In the genomic region with DNA sequence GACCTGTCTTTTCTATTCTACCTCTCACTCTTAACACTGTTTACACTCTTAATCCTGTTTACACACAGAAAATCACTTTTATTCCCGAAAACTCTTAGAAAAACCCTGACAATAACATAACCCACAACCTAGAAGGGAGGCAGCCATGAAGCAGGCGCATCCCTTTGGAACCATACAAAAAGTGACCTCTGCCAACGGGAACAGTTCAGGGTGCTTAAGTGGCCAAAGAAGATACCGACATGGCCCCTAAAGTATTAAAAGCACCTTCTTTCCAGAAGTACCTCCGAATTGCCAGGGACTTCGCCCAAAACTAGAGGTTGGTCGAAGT, we compare ENCODE assay signal across 7 cellular contexts. TPM values are rescaled to one million over a fixed set of nuclear protein-coding genes. Genes with fewer than 3 reads are reported as not detected.
DNase-seq lines count a peak whose midpoint lies in the region; ATAC-seq and TF ChIP-seq lines count a peak whose summit lies in the region.

No MANE protein-coding gene starts in this region.

- no peak for DNase-seq in SK-N-SH
- DNase-seq in fibroblast of the aortic adventitia (ENCODE audit: low read depth) = no peak
- DNase-seq in kidney glomerular epithelial cell (lab: John Stamatoyannopoulos, UW) = no peak
- DNase-seq in SIG-M5 (lab: John Stamatoyannopoulos, UW) = no peak

- CTCF ChIA-PET in SK-N-SH (lab: Yijun Ruan, JAX) = no interaction called here

- no peaks in the 10 kb centered on the region for H3K9me2 ChIP-seq in SK-N-SH

- H3K4me1 ChIP-seq in SK-N-SH (ENCODE audit: control insufficient read depth in 1 of 2, insufficient read depth in 2 of 2, low read depth in 1 of 2, low read length in 1 of 2) = peaks cover 0 to 3% of the 10 kb centered on the region in 2 experiments; a peak in 2 of 4 replicates
- H3K4me1 ChIP-seq in rectal smooth muscle tissue (ENCODE audit: control insufficient read depth, insufficient read depth, low read length) = peaks cover 7% of the 10 kb centered on the region

- POLR2A ChIA-PET in SK-N-SH (lab: Yijun Ruan, JAX) = no interaction called here

- peaks cover 74% of the 10 kb centered on the region for H3K79me2 ChIP-seq in SK-N-SH (ENCODE audit: insufficient read depth)

- peak overlapping the region; percentile 94 for H3K4me2 ChIP-seq in SK-N-SH

- H3K27ac ChIP-seq in SK-N-SH (ENCODE audit: low read depth in 2 of 2, low read length in 1 of 2) (peak overlapping the region; percentile 48 to 71), rectal smooth muscle tissue (ENCODE audit: low read depth, low read length) (peak overlapping the region; percentile 76)

- no peaks in the 10 kb centered on the region for H3K27me3 ChIP-seq in SK-N-SH (ENCODE audit: insufficient read depth)
- no peaks in the 10 kb centered on the region for H3K27me3 ChIP-seq in rectal smooth muscle tissue (ENCODE audit: control insufficient read depth, insufficient read depth, low read length)

- H3K4me3 ChIP-seq in SK-N-SH (ENCODE audit: low read depth in 2 of 2, low read length in 1 of 2) (peak overlapping the region; percentile 94 to 95), fibroblast of the aortic adventitia (ENCODE audit: low read depth, low read length) (peak overlapping the region; percentile 83), rectal smooth muscle tissue (ENCODE audit: low read length) (peak overlapping the region; percentile 86)

- WGBS in SK-N-SH (ENCODE audit: low lambda C conversion rate) = 1% methylated on average over 7 of the region's 7 CpGs

- H3K9ac ChIP-seq in SK-N-SH (peak overlapping the region; percentile 85), rectal smooth muscle tissue (ENCODE audit: low read length) (peak overlapping the region; percentile 78)

- H4K20me1 ChIP-seq in SK-N-SH (ENCODE audit: insufficient read depth) = no peaks in the 10 kb centered on the region

- no peak for TF ChIP-seq EP300 in SK-N-SH (IDR thresholded peaks at IDR 0.05; ENCODE audit: borderline replicate concordance in 1 of 2, low read depth in 1 of 2, low read length in 1 of 2)

- no peaks in the 10 kb centered on the region; the same call in 1 of the 2 replicates for H3K9me3 ChIP-seq in SK-N-SH

- peak; percentile 10 for ATAC-seq in GM18909 (IDR thresholded peaks at IDR 0.05; ENCODE audit: poor library complexity, unreplicated experiment)
- peak; percentile 3 for ATAC-seq in HG02798 (IDR thresholded peaks at IDR 0.05; ENCODE audit: poor library complexity, unreplicated experiment)

- no peak for TF ChIP-seq CTCF in SK-N-SH (IDR thresholded peaks at IDR 0.05)
- TF ChIP-seq CTCF in fibroblast of the aortic adventitia (IDR thresholded peaks at IDR 0.05; ENCODE audit: insufficient read depth, low read length) = no peak

- peak overlapping the region; percentile 96 for H2AFZ ChIP-seq in SK-N-SH (ENCODE audit: low read depth)

- peaks cover 8% of the 10 kb centered on the region for H3F3A ChIP-seq in SK-N-SH (replicated peaks; ENCODE audit: insufficient read depth)

- H3K36me3 ChIP-seq in SK-N-SH (replicated peaks in 1 of 2; ENCODE audit: control insufficient read depth in 1 of 2, insufficient read depth in 2 of 2, low read length in 1 of 2) = peaks cover 13 to 14% of the 10 kb centered on the region in 2 experiments
- H3K36me3 ChIP-seq in rectal smooth muscle tissue (ENCODE audit: control insufficient read depth, insufficient read depth, low read length) = peaks cover 3% of the 10 kb centered on the region

- TF ChIP-seq RAD21 in SK-N-SH (IDR thresholded peaks at IDR 0.05; ENCODE audit: low read length) = no peak

TF ChIP-seq in SK-N-SH, 30 proteins besides CTCF, POLR2A, EP300 and RAD21:
- TF ChIP-seq TCF12 (IDR thresholded peaks at IDR 0.05) (no peak), ELF1 (IDR thresholded peaks at IDR 0.05) (no peak), FOXJ3 (CRISPR knock-in tag; IDR thresholded peaks at IDR 0.05) (no peak), MXI1 (IDR thresholded peaks at IDR 0.05; ENCODE audit: low read depth, low read length) (no peak), RCOR1 (IDR thresholded peaks at IDR 0.05; ENCODE audit: low read length) (no peak), GATA2 (CRISPR knock-in tag; IDR thresholded peaks at IDR 0.05) (no peak)
- TF ChIP-seq, protein P1, sequence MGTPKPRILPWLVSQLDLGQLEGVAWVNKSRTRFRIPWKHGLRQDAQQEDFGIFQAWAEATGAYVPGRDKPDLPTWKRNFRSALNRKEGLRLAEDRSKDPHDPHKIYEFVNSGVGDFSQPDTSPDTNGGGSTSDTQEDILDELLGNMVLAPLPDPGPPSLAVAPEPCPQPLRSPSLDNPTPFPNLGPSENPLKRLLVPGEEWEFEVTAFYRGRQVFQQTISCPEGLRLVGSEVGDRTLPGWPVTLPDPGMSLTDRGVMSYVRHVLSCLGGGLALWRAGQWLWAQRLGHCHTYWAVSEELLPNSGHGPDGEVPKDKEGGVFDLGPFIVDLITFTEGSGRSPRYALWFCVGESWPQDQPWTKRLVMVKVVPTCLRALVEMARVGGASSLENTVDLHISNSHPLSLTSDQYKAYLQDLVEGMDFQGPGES (IDR thresholded peaks at IDR 0.05; ENCODE audit: low read depth, low read length) = no peak

RNA-seq across cellular contexts. Expression of a gene that starts 0.5 kb away (rescaled TPM):
- 6.7 and 9.6 TPM in 2 replicates for polyA plus RNA-seq in SK-N-SH (2012; rRNA removed)
- 9.6 and 10.0 TPM in 2 replicates for polyA plus RNA-seq in SK-N-SH (2012; cell fraction: cytosol; rRNA removed)
- 3.7 and 8.0 TPM in 2 replicates for polyA plus RNA-seq in SK-N-SH (2012; cell fraction: nucleus; rRNA removed)
- total RNA-seq in fibroblast of the aortic adventitia (ENCODE audit: low replicate concordance) = 27.1 and 27.4 TPM in 2 replicates

RNA-seq across cellular contexts. Expression of a gene that starts 0.6 kb away (rescaled TPM):
- 2.5 and 3.0 TPM in 2 replicates for polyA plus RNA-seq in SK-N-SH (2012; rRNA removed)
- 4.9 and 6.6 TPM in 2 replicates for polyA plus RNA-seq in SK-N-SH (2012; cell fraction: cytosol; rRNA removed)
- 0.79 and 1.9 TPM in 2 replicates for polyA plus RNA-seq in SK-N-SH (2012; cell fraction: nucleus; rRNA removed)
- 2.9 and 23.7 TPM in 2 replicates for total RNA-seq in fibroblast of the aortic adventitia (ENCODE audit: low replicate concordance)

RNA-seq across cellular contexts. Expression of a gene that starts 37.2 kb away (rescaled TPM):
- not detected in 2 replicates for polyA plus RNA-seq in SK-N-SH (2012; rRNA removed)
- polyA plus RNA-seq in SK-N-SH (2012; cell fraction: cytosol; rRNA removed) = not detected in 2 replicates
- polyA plus RNA-seq in SK-N-SH (2012; cell fraction: nucleus; rRNA removed) = not detected in 2 replicates
- total RNA-seq in fibroblast of the aortic adventitia (ENCODE audit: low replicate concordance) = not detected in 2 replicates
